Comparison of ENCODE assay signal across 2 cellular contexts in genomic region chr11:35662061-35662648, GRCh38.
TF ChIP-seq lines count a peak whose summit lies in the region.

No MANE protein-coding gene starts in this region.

TF ChIP-seq in A549, 52 proteins besides CTCF, POLR2A, EP300 and RAD21:
- TF ChIP-seq BHLHE40 (IDR thresholded peaks at IDR 0.05; ENCODE audit: low read depth, low read length) (no peak), EHMT2 (IDR thresholded peaks at IDR 0.05; ENCODE audit: low read depth) (no peak), ATOH8 (CRISPR knock-in tag; IDR thresholded peaks at IDR 0.05; ENCODE audit: low read depth) (no peak), POLR2AphosphoS2 (conservative IDR thresholded peaks at IDR 0.05; ENCODE audit: low read length) (no peak), CBX2 (IDR thresholded peaks at IDR 0.05; ENCODE audit: borderline replicate concordance, low read depth) (no peak), ZSCAN20 (CRISPR knock-in tag; IDR thresholded peaks at IDR 0.05) (no peak), PBX3 (IDR thresholded peaks at IDR 0.05) (no peak), ZFP36 (IDR thresholded peaks at IDR 0.05; ENCODE audit: borderline replicate concordance, partially characterized antibody) (no peak), RARB (CRISPR knock-in tag; IDR thresholded peaks at IDR 0.05) (no peak), ESRRA (IDR thresholded peaks at IDR 0.05; ENCODE audit: borderline replicate concordance, low read length) (no peak), REST (IDR thresholded peaks at IDR 0.05) (no peak), E2F6 (IDR thresholded peaks at IDR 0.05; ENCODE audit: borderline replicate concordance, low read depth) (no peak), ZNF302 (CRISPR knock-in tag; IDR thresholded peaks at IDR 0.05) (no peak), NR3C1 (IDR thresholded peaks at IDR 0.05) (no peak), PHF8 (IDR thresholded peaks at IDR 0.05; ENCODE audit: borderline replicate concordance, low read depth) (no peak), MAX (IDR thresholded peaks at IDR 0.05) (no peak)
TF ChIP-seq in A549: peak in this region for 0.

TF ChIP-seq in GM12878, 131 proteins besides CTCF, POLR2A, EP300 and RAD21:
- TF ChIP-seq RELB (IDR thresholded peaks at IDR 0.05; ENCODE audit: low read depth) = peak; percentile 78
- TF ChIP-seq RUNX3 (IDR thresholded peaks at IDR 0.05; ENCODE audit: low read length) = peak; percentile 10; the same call in 1 of the 2 replicates
- TF ChIP-seq RB1 (IDR thresholded peaks at IDR 0.05; ENCODE audit: borderline replicate concordance) = no peak
- TF ChIP-seq MTA2 (IDR thresholded peaks at IDR 0.05; ENCODE audit: low read depth) = peak; percentile 33; the same call in 1 of the 2 replicates
- TF ChIP-seq EZH2 (IDR thresholded peaks at IDR 0.05; ENCODE audit: borderline replicate concordance, control insufficient read depth, low read depth, low read length) = no peak
- 0 out of 2 replicates have a peak, but pooled peaks have one; percentile 42 for TF ChIP-seq CBFB (IDR thresholded peaks at IDR 0.05; ENCODE audit: low read depth)
- no peak for TF ChIP-seq ESRRA (IDR thresholded peaks at IDR 0.05; ENCODE audit: low read length)
- peak; percentile 48 for TF ChIP-seq SKIL (IDR thresholded peaks at IDR 0.05; ENCODE audit: low read depth, poor library complexity, severe bottlenecking)
- TF ChIP-seq PKNOX1 (IDR thresholded peaks at IDR 0.05) = peak; percentile 48; the same call in 1 of the 2 replicates
- TF ChIP-seq POLR2AphosphoS2 (IDR thresholded peaks at IDR 0.05; ENCODE audit: low read depth, low read length) = no peak
- TF ChIP-seq SIN3A (IDR thresholded peaks at IDR 0.05; ENCODE audit: low read depth, low read length) = no peak
- peak; percentile 56 for TF ChIP-seq E2F8 (IDR thresholded peaks at IDR 0.05; ENCODE audit: low read depth, partially characterized antibody)
TF ChIP-seq in GM12878: peak in this region for 7.
